8 cellular contexts compared by ENCODE assay signal in genomic region chrX:151973851-151974335, GRCh38. TPM values are rescaled to one million over a fixed set of nuclear protein-coding genes. Genes with fewer than 3 reads are reported as not detected.
DNase-seq lines count a peak whose midpoint lies in the region; ATAC-seq, FAIRE-seq and TF ChIP-seq lines count a peak whose summit lies in the region.

No MANE protein-coding gene starts in this region.

- peaks cover 30% of the 10 kb centered on the region for H3K4me1 ChIP-seq in SJSA1 (replicated peaks)
- H3K4me1 ChIP-seq in psoas muscle, result no peaks in the 10 kb centered on the region

- intact Hi-C loops in Right ventricle myocardium superior (cut with DNase I) (no loop called here), psoas muscle (cut with DNase I) (no loop called here)

- H3K27me3 ChIP-seq in SJSA1 (replicated peaks), result no peaks in the 10 kb centered on the region
- H3K27me3 ChIP-seq in psoas muscle (ENCODE audit: insufficient read depth in 3 of 3, low read length in 2 of 3), result peaks cover 0 to 27% (median 3%) of the 10 kb centered on the region in 3 donors

- TF ChIP-seq CTCF in psoas muscle (IDR thresholded peaks at IDR 0.05), result no peak

- ATAC-seq in Right ventricle myocardium superior (ENCODE audit: poor library complexity) (peak; percentile 54), psoas muscle (no peak)

- 3 to 31% (median 5%) methylated on average over 14 to 21 of the region's 21 CpGs for WGBS in psoas muscle, 3 donors

- H3K9me3 ChIP-seq in SJSA1 (replicated peaks) (no peaks in the 10 kb centered on the region), psoas muscle (no peaks in the 10 kb centered on the region)

- H3K36me3 ChIP-seq in SJSA1 (peaks cover 20% of the 10 kb centered on the region), psoas muscle (ENCODE audit: insufficient read depth in 1 of 2, low read depth in 1 of 2) (no peaks in the 10 kb centered on the region)

- DNase-seq in EH (ENCODE audit: low read depth), result peak; percentile 44
- peak in 1 of 2 experiments; percentile 35 for DNase-seq in SJSA1 (ENCODE audit: low read depth in 1 of 2, low spot score in 2 of 2)
- DNase-seq in Right ventricle myocardium superior, result peak; percentile 61
- peak in 1 of 2 donors; percentile 17 for DNase-seq in psoas muscle
- DNase-seq in KG1 (lab: John Stamatoyannopoulos, UW), result no peak
- no peak for DNase-seq in SKM-1 (lab: John Stamatoyannopoulos, UW; ENCODE audit: unreplicated experiment)
- no peak for DNase-seq in NCI-H446 treated with DMSO at 0.1 percent for 48 hours (lab: John Stamatoyannopoulos, UW)
- DNase-seq in urothelium cell line (ENCODE audit: low spot score), result no peak

- H3K4me3 ChIP-seq in SJSA1 (peak overlapping the region; percentile 77), psoas muscle (peak overlapping the region; percentile 59)

- FAIRE-seq in urothelium cell line (lab: Jason Lieb, UNC), result no peak

- peak overlapping the region; percentile 47; the same call in 1 of the 2 replicates for H3K27ac ChIP-seq in SJSA1
- H3K27ac ChIP-seq in psoas muscle, result no peak overlapping the region

RNA-seq across cellular contexts. Expression of gene GABRE, which starts 0.6 kb away (rescaled TPM):
- total RNA-seq in SJSA1 (2014; rRNA removed; shearing (Covaris generic)), result 9.8 and 17.1 TPM in 2 replicates
- total RNA-seq in Right ventricle myocardium superior, result 28.0 TPM
- 1 to 10 TPM; 1.7 to 3.8 (median 2.9) TPM for total RNA-seq in psoas muscle
- 1 to 10 TPM in 2 of 3 donors, under 1 TPM in 1; 0.90 to 1.4 (median 1.1) TPM for polyA plus RNA-seq in psoas muscle

Comparison
In these comparisons a context has a peak if more than half of its experiments do, and no peak if none do; other contexts are left out.
1. DNase-seq: peak in EH (single experiment) and Right ventricle myocardium superior (single experiment); none in KG1 (single experiment), SKM-1 (single experiment), NCI-H446 treated with DMSO at 0.1 percent for 48 hours (single experiment) and urothelium cell line (single experiment).